ENCODE assay signal across 8 cellular contexts in the genomic region with DNA sequence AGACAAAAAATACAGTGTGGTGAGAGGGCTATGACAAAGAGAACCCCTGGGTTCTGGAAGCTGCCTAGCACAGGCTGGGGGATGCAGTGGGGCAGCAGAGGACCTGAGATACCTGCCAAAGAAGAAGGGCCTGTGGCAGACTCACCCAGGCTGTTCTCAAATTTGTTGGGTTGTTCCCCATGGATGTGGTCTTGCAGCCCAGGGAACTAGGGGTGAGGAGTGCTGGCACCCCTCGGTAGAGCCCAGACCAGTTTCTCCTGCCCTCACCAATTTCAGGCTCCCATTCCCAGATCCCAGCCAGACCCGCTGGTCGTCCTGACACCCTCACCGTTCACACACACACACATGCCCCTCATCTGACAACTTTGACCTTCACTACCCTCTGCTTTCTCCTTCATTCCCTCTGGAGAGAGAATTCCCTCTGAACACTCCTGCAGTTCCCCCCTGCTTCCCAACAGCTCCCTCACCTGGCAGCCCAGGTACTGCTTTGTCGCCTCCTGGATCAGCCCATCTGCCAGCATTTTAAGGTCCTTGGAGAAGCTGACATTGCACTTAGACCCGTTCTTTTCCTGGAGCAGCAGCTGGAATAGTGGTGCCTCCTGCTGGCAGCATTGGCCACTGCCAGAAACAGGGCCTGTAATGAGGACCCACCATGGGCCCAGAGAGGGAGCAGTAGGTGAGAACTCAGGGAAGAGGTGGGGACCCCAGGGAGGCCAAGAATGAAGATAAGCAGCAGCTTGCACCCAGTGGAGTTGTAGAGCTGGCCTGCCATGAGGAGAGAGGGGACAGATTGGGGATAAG. TPM values are rescaled to one million over a fixed set of nuclear protein-coding genes. Genes with fewer than 3 reads are reported as not detected.
DNase-seq lines count a peak whose midpoint lies in the region; ATAC-seq, FAIRE-seq and TF ChIP-seq lines count a peak whose summit lies in the region.

No MANE protein-coding gene starts in this region.

- ATAC-seq in CD4-positive, CD25-positive, alpha-beta regulatory T cell (ENCODE audit: low read depth in 2 of 2), result peak; percentile 37 to 43
- ATAC-seq in GM21619 (IDR thresholded peaks at IDR 0.05; ENCODE audit: unreplicated experiment) (peak; percentile 36), T-helper 17 cell (peak; percentile 53), HG03039 (IDR thresholded peaks at IDR 0.05; ENCODE audit: unreplicated experiment) (no peak)

- peak overlapping the region; percentile 14 for H3K27ac ChIP-seq in CD4-positive, CD25-positive, alpha-beta regulatory T cell (ENCODE audit: insufficient read depth, low read length, poor library complexity, severe bottlenecking)

- H3K9me3 ChIP-seq in CD4-positive, CD25-positive, alpha-beta regulatory T cell (ENCODE audit: control insufficient read depth in 2 of 2, low read length in 2 of 2), result no peaks in the 10 kb centered on the region
- H3K9me3 ChIP-seq in T-helper 17 cell (ENCODE audit: control insufficient read depth, low read length, poor library complexity, severe bottlenecking), result no peaks in the 10 kb centered on the region

- H3K9me3 Mint-ChIP-seq in CD4-positive, CD25-positive, alpha-beta regulatory T cell, result no peaks in the 10 kb centered on the region

- peak; percentile 82 for TF ChIP-seq CTCF in bronchial epithelial cell (IDR thresholded peaks at IDR 0.05; ENCODE audit: insufficient read depth, low read length, severe bottlenecking)

- peak; percentile 26 to 69 (median 43) for DNase-seq in CD4-positive, CD25-positive, alpha-beta regulatory T cell
- DNase-seq in NCI-H1694 (lab: John Stamatoyannopoulos, UW) (peak; percentile 80), T-helper 17 cell (peak in 2 of 3 donors; percentile 19 to 53), bronchial epithelial cell (ENCODE audit: low read depth) (peak; percentile 81), inferior parietal cortex (ENCODE audit: extremely low spot score) (peak; percentile 62)
- DNase-seq in stimulated activated CD4-positive, alpha-beta T cell treated with anti-CD3 and anti-CD28 coated beads, Interleukin-15, amount 100 ng/mL, for 24 hours, result peak; percentile 76

- no peak for FAIRE-seq in bronchial epithelial cell (lab: Jason Lieb, UNC)

- peaks cover 5 to 28% (median 17%) of the 10 kb centered on the region in 4 donors for H3K4me1 Mint-ChIP-seq in CD4-positive, CD25-positive, alpha-beta regulatory T cell
- peaks cover 20% of the 10 kb centered on the region for H3K4me1 Mint-ChIP-seq in T-helper 17 cell

- H3K36me3 ChIP-seq in CD4-positive, CD25-positive, alpha-beta regulatory T cell (ENCODE audit: control insufficient read depth, insufficient read depth, low read length), result no peaks in the 10 kb centered on the region
- no peaks in the 10 kb centered on the region for H3K36me3 ChIP-seq in bronchial epithelial cell (ENCODE audit: control insufficient read depth, insufficient read depth, low read length)

- H3K4me3 Mint-ChIP-seq in CD4-positive, CD25-positive, alpha-beta regulatory T cell, result peak overlapping the region; percentile 85 to 91 (median 88)
- peak overlapping the region; percentile 94 for H3K4me3 Mint-ChIP-seq in T-helper 17 cell

- peak overlapping the region; percentile 94 to 96 (median 95) for H3K27ac Mint-ChIP-seq in CD4-positive, CD25-positive, alpha-beta regulatory T cell
- peak overlapping the region; percentile 90 for H3K27ac Mint-ChIP-seq in T-helper 17 cell

- no peaks in the 10 kb centered on the region for H3K36me3 Mint-ChIP-seq in CD4-positive, CD25-positive, alpha-beta regulatory T cell
- H3K36me3 Mint-ChIP-seq in T-helper 17 cell (ENCODE audit: low read depth), result no peaks in the 10 kb centered on the region

- H3K27me3 Mint-ChIP-seq in CD4-positive, CD25-positive, alpha-beta regulatory T cell, result peaks cover 5% of the 10 kb centered on the region
- H3K27me3 Mint-ChIP-seq in T-helper 17 cell, result no peaks in the 10 kb centered on the region

- peaks cover 16% of the 10 kb centered on the region for H3K4me1 ChIP-seq in CD4-positive, CD25-positive, alpha-beta regulatory T cell (ENCODE audit: control insufficient read depth, insufficient read depth, low read length, poor library complexity, severe bottlenecking)

- H3K27me3 ChIP-seq in CD4-positive, CD25-positive, alpha-beta regulatory T cell (ENCODE audit: control insufficient read depth, insufficient read depth, low read length), result no peaks in the 10 kb centered on the region
- no peaks in the 10 kb centered on the region for H3K27me3 ChIP-seq in bronchial epithelial cell (ENCODE audit: control insufficient read depth, insufficient read depth, low read length)

- H3K4me3 ChIP-seq in CD4-positive, CD25-positive, alpha-beta regulatory T cell (ENCODE audit: low read depth, low read length), result no peak overlapping the region
- no peak overlapping the region for H3K4me3 ChIP-seq in bronchial epithelial cell (ENCODE audit: low read depth, low read length)

RNA-seq across cellular contexts. Expression of gene GDF11, which starts 5.9 kb away (rescaled TPM):
- total RNA-seq in CD4-positive, CD25-positive, alpha-beta regulatory T cell, result 7.4 TPM
- polyA plus RNA-seq in CD4-positive, CD25-positive, alpha-beta regulatory T cell, result 1 to 10 TPM in 1 of 4 donors, under 1 TPM in 3; 0.56 to 1.2 (median 0.66) TPM
- 1 to 10 TPM; 6.7 to 9.5 TPM for total RNA-seq in T-helper 17 cell
- total RNA-seq in bronchial epithelial cell, result 0.13 and 0.26 TPM in 2 replicates

RNA-seq across cellular contexts. Expression of gene CD63, which starts 8.2 kb away (rescaled TPM):
- total RNA-seq in CD4-positive, CD25-positive, alpha-beta regulatory T cell, result 46.4 TPM
- polyA plus RNA-seq in CD4-positive, CD25-positive, alpha-beta regulatory T cell, result 100 to 1,000 TPM; 145 to 205 (median 180) TPM
- total RNA-seq in T-helper 17 cell (10 to 100 TPM; 83.3 to 83.9 TPM), bronchial epithelial cell (1,301 and 1,307 TPM in 2 replicates)

RNA-seq across cellular contexts. Expression of gene RDH5, which starts 16.8 kb away (rescaled TPM):
- total RNA-seq in CD4-positive, CD25-positive, alpha-beta regulatory T cell, result 10.1 TPM
- 1 to 10 TPM in 3 of 4 donors, under 1 TPM in 1; 0.94 to 1.6 (median 1.4) TPM for polyA plus RNA-seq in CD4-positive, CD25-positive, alpha-beta regulatory T cell
- total RNA-seq in T-helper 17 cell (10 to 100 TPM; 12.9 to 13.8 TPM), bronchial epithelial cell (1.1 and 2.3 TPM in 2 replicates)

RNA-seq across cellular contexts. Expression of gene BLOC1S1, which starts 21.1 kb away (rescaled TPM):
- 60.1 TPM for total RNA-seq in CD4-positive, CD25-positive, alpha-beta regulatory T cell
- 100 to 1,000 TPM in 3 of 4 donors, 10 to 100 TPM in 1; 83.6 to 128 (median 112) TPM for polyA plus RNA-seq in CD4-positive, CD25-positive, alpha-beta regulatory T cell
- total RNA-seq in T-helper 17 cell (10 to 100 TPM; 41.1 to 42.0 TPM), bronchial epithelial cell (64.5 and 89.1 TPM in 2 replicates)

RNA-seq across cellular contexts. Expression of gene ITGA7, which starts 29.3 kb away (rescaled TPM):
- 0.76 TPM for total RNA-seq in CD4-positive, CD25-positive, alpha-beta regulatory T cell
- under 1 TPM in 1 of 4 donors, not detected in 3; 0.29 TPM for polyA plus RNA-seq in CD4-positive, CD25-positive, alpha-beta regulatory T cell
- total RNA-seq in T-helper 17 cell (1 to 10 TPM in 1 of 2 donors, under 1 TPM in 1; 0.70 to 1.4 TPM), bronchial epithelial cell (0.79 and 1.3 TPM in 2 replicates)

Comparison
In these comparisons a context has a peak if more than half of its experiments do, and no peak if none do; other contexts are left out.
1. RNA of gene CD63, which starts 8.2 kb away (total RNA-seq): 1,301 to 1,307 TPM in bronchial epithelial cell; 83.3 to 83.9 TPM in T-helper 17 cell and 46.4 TPM in CD4-positive, CD25-positive, alpha-beta regulatory T cell (single experiment); every median in the first group is over 10 times any median in the second.
2. Peak in every context shown above with its lines, with median percentiles within 50 percentile points of each other: DNase-seq.